In the genomic region with DNA sequence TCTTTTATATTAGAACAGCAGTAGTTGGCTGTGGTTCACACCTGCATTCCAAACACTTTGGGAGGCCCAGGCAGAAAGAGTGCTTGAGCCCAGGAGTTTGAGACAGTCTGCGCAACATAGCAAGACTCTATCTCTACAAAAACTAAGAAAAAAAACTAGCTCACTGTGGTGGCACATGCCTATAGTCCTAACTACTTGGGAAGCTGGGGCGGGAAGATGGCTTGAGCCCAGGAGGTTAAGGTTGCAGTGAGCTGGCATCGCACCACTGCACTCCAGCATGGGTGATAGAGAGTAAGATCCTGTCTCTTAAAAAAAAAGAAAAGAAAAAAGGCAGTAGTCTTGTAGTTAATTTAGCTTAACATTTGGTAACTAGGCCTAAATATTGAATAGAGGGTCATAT, we compare ENCODE assay signal across 1 cellular context.
TF ChIP-seq lines count a peak whose summit lies in the region.

No MANE protein-coding gene starts in this region.

TF ChIP-seq in WTC11, 78 proteins besides CTCF, POLR2A, EP300 and RAD21 (continued from another document):
- TF ChIP-seq ZSCAN18 (CRISPR knock-in tag; IDR thresholded peaks at IDR 0.05) (no peak), TEAD4 (CRISPR knock-in tag; IDR thresholded peaks at IDR 0.05) (no peak), SMAD4 (CRISPR knock-in tag; IDR thresholded peaks at IDR 0.05) (no peak), USF1 (CRISPR knock-in tag; IDR thresholded peaks at IDR 0.05) (no peak), IRF2 (CRISPR knock-in tag; IDR thresholded peaks at IDR 0.05; ENCODE audit: borderline replicate concordance, low read depth) (no peak), ZNF396 (CRISPR knock-in tag; IDR thresholded peaks at IDR 0.05; ENCODE audit: borderline replicate concordance) (no peak), CREB1 (CRISPR knock-in tag; IDR thresholded peaks at IDR 0.05) (no peak), ERG (CRISPR knock-in tag; IDR thresholded peaks at IDR 0.05) (no peak)
- TF ChIP-seq, protein P1, sequence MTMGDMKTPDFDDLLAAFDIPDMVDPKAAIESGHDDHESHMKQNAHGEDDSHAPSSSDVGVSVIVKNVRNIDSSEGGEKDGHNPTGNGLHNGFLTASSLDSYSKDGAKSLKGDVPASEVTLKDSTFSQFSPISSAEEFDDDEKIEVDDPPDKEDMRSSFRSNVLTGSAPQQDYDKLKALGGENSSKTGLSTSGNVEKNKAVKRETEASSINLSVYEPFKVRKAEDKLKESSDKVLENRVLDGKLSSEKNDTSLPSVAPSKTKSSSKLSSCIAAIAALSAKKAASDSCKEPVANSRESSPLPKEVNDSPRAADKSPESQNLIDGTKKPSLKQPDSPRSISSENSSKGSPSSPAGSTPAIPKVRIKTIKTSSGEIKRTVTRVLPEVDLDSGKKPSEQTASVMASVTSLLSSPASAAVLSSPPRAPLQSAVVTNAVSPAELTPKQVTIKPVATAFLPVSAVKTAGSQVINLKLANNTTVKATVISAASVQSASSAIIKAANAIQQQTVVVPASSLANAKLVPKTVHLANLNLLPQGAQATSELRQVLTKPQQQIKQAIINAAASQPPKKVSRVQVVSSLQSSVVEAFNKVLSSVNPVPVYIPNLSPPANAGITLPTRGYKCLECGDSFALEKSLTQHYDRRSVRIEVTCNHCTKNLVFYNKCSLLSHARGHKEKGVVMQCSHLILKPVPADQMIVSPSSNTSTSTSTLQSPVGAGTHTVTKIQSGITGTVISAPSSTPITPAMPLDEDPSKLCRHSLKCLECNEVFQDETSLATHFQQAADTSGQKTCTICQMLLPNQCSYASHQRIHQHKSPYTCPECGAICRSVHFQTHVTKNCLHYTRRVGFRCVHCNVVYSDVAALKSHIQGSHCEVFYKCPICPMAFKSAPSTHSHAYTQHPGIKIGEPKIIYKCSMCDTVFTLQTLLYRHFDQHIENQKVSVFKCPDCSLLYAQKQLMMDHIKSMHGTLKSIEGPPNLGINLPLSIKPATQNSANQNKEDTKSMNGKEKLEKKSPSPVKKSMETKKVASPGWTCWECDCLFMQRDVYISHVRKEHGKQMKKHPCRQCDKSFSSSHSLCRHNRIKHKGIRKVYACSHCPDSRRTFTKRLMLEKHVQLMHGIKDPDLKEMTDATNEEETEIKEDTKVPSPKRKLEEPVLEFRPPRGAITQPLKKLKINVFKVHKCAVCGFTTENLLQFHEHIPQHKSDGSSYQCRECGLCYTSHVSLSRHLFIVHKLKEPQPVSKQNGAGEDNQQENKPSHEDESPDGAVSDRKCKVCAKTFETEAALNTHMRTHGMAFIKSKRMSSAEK (CRISPR knock-in tag; IDR thresholded peaks at IDR 0.05; ENCODE audit: borderline replicate concordance), result no peak
- TF ChIP-seq, protein P2, sequence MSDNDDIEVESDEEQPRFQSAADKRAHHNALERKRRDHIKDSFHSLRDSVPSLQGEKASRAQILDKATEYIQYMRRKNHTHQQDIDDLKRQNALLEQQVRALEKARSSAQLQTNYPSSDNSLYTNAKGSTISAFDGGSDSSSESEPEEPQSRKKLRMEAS (CRISPR knock-in tag; IDR thresholded peaks at IDR 0.05), result no peak
TF ChIP-seq in WTC11: peak in this region for 0.
